24 cellular contexts compared by ENCODE assay signal in genomic region chr12:67085699-67086098, GRCh38.
DNase-seq lines count a peak whose midpoint lies in the region; ATAC-seq, FAIRE-seq and TF ChIP-seq lines count a peak whose summit lies in the region.
"Had no signal": no experiment of that assay in that cellular context is flagged by ENCODE, and none has a peak within 500 bp of the region (broad histone marks: within the 10 kb centered on the region; RNA-seq: fewer than 3 reads in every experiment).

No MANE protein-coding gene starts in this region.

- H3K36me3 ChIP-seq in parathyroid adenoma (ENCODE audit: control insufficient read depth, insufficient read depth, low read length): no peaks in the 10 kb centered on the region
- H3K36me3 ChIP-seq: MG63, SJSA1 had no signal

- H3K27me3 ChIP-seq in parathyroid adenoma (ENCODE audit: control insufficient read depth, insufficient read depth, low read length): no peaks in the 10 kb centered on the region

- DNase-seq in Caki2 (ENCODE audit: low read depth) (peak; percentile 89), NCI-H146 (lab: John Stamatoyannopoulos, UW) (peak; percentile 74)
- DNase-seq in stimulated activated naive CD8-positive, alpha-beta T cell treated with anti-CD3 and anti-CD28 coated beads, Interleukin-15, Interleukin-2, amounts not matched to agents 100 U/mL and 50 U/mL, for 24 hours: no peak
- no peak for DNase-seq in activated CD4-positive, alpha-beta memory T cell treated with anti-CD3 and anti-CD28 coated beads, Interleukin-2, amount 10 ng/mL, durations not matched to agents 7 days and 5 days
- DNase-seq in activated CD8-positive, alpha-beta memory T cell treated with anti-CD3 and anti-CD28 coated beads, Interleukin-2, amount 50 U/mL, for 4 hours: no peak
- DNase-seq: Calu3; CD8-positive, alpha-beta T cell; DND-41; KBM-7; MG63; NCI-H187; NCI-H2107; NCI-H524; Right ventricle myocardium superior; RPMI8226; T-cell had no signal

- no peaks in the 10 kb centered on the region for H3K9me3 ChIP-seq in parathyroid adenoma (ENCODE audit: control insufficient read depth, low read length)
- H3K9me3 ChIP-seq: MG63, SJSA1 had no signal

- no peak for ATAC-seq in stimulated activated naive CD8-positive, alpha-beta T cell treated with anti-CD3 and anti-CD28 coated beads, Interleukin-15, Interleukin-2, amounts not matched to agents 100 U/mL and 50 U/mL, for 24 hours
- ATAC-seq: CD8-positive, alpha-beta T cell; T-cell had no signal

- no peaks in the 10 kb centered on the region for H3K9me3 Mint-ChIP-seq in activated CD4-positive, alpha-beta memory T cell treated with anti-CD3 and anti-CD28 coated beads, Interleukin-2, amount 10 ng/mL, durations not matched to agents 7 days and 5 days
- H3K9me3 Mint-ChIP-seq: CD8-positive, alpha-beta T cell; T-cell had no signal

- peak overlapping the region; percentile 2 for H2AFZ ChIP-seq in parathyroid adenoma

- TF ChIP-seq CTCF in parathyroid adenoma (IDR thresholded peaks at IDR 0.05): no peak

- H3K79me2 ChIP-seq in parathyroid adenoma: no peaks in the 10 kb centered on the region

- peak overlapping the region; percentile 53 for H3K4me2 ChIP-seq in parathyroid adenoma (ENCODE audit: low read length)

- peak; percentile 8 for FAIRE-seq in endometrium (lab: Jason Lieb, UNC)
- FAIRE-seq: GM12892, GM19239, H54 had no signal

- H3K36me3 Mint-ChIP-seq in activated CD4-positive, alpha-beta memory T cell treated with anti-CD3 and anti-CD28 coated beads, Interleukin-2, amount 10 ng/mL, durations not matched to agents 7 days and 5 days (ENCODE audit: low read depth): no peaks in the 10 kb centered on the region
- H3K36me3 Mint-ChIP-seq: CD8-positive, alpha-beta T cell; T-cell had no signal

- in situ Hi-C loops in Caki2 (cut with HindIII; ENCODE audit: low pct_unique_long_range_greater_than_20kb, low sequenced_read_pairs): no loop called here

- H3K4me3 ChIP-seq in parathyroid adenoma (ENCODE audit: low read depth, low read length): peak overlapping the region; percentile 22
- H3K4me3 ChIP-seq: MG63, SJSA1 had no signal

- CTCF ChIA-PET in activated CD4-positive, alpha-beta memory T cell treated with anti-CD3 and anti-CD28 coated beads, Interleukin-2, amount 10 ng/mL, durations not matched to agents 7 days and 5 days (lab: Charles Lee): no interaction called here

- H3K27ac ChIP-seq in parathyroid adenoma: peak overlapping the region; percentile 81
- H3K27ac ChIP-seq: C4-2B, SJSA1 had no signal

- peaks cover 10% of the 10 kb centered on the region for H3K27me3 Mint-ChIP-seq in activated CD4-positive, alpha-beta memory T cell treated with anti-CD3 and anti-CD28 coated beads, Interleukin-2, amount 10 ng/mL, durations not matched to agents 7 days and 5 days

- no peak overlapping the region for H3K27ac Mint-ChIP-seq in activated CD4-positive, alpha-beta memory T cell treated with anti-CD3 and anti-CD28 coated beads, Interleukin-2, amount 10 ng/mL, durations not matched to agents 7 days and 5 days
- H3K27ac Mint-ChIP-seq: B cell; CD8-positive, alpha-beta T cell; T-cell had no signal

- H3K4me1 ChIP-seq in parathyroid adenoma: peaks cover 30% of the 10 kb centered on the region
- H3K4me1 ChIP-seq: SJSA1 had no signal

- POLR2A ChIA-PET in activated CD4-positive, alpha-beta memory T cell treated with anti-CD3 and anti-CD28 coated beads, Interleukin-2, amount 10 ng/mL, durations not matched to agents 7 days and 5 days (lab: Charles Lee): no interaction called here

- H3K4me1 Mint-ChIP-seq in activated CD4-positive, alpha-beta memory T cell treated with anti-CD3 and anti-CD28 coated beads, Interleukin-2, amount 10 ng/mL, durations not matched to agents 7 days and 5 days: no peaks in the 10 kb centered on the region
- H3K4me1 Mint-ChIP-seq: B cell, T-cell had no signal

- H3K9ac ChIP-seq in parathyroid adenoma: no peak overlapping the region

- no peak overlapping the region for H3K4me3 Mint-ChIP-seq in activated CD4-positive, alpha-beta memory T cell treated with anti-CD3 and anti-CD28 coated beads, Interleukin-2, amount 10 ng/mL, durations not matched to agents 7 days and 5 days
- H3K4me3 Mint-ChIP-seq: B cell; CD8-positive, alpha-beta T cell; T-cell had no signal

Comparison
In these comparisons a context has a peak if more than half of its experiments do, and no peak if none do; other contexts are left out.
1. DNase-seq: peak in Caki2 (single experiment) and NCI-H146 (single experiment); none in stimulated activated naive CD8-positive, alpha-beta T cell treated with anti-CD3 and anti-CD28 coated beads, Interleukin-15, Interleukin-2, amounts not matched to agents 100 U/mL and 50 U/mL, for 24 hours (single experiment), activated CD4-positive, alpha-beta memory T cell treated with anti-CD3 and anti-CD28 coated beads, Interleukin-2, amount 10 ng/mL, durations not matched to agents 7 days and 5 days (single experiment) and activated CD8-positive, alpha-beta memory T cell treated with anti-CD3 and anti-CD28 coated beads, Interleukin-2, amount 50 U/mL, for 4 hours (single experiment).